8 cellular contexts compared by ENCODE assay signal in the genomic region with DNA sequence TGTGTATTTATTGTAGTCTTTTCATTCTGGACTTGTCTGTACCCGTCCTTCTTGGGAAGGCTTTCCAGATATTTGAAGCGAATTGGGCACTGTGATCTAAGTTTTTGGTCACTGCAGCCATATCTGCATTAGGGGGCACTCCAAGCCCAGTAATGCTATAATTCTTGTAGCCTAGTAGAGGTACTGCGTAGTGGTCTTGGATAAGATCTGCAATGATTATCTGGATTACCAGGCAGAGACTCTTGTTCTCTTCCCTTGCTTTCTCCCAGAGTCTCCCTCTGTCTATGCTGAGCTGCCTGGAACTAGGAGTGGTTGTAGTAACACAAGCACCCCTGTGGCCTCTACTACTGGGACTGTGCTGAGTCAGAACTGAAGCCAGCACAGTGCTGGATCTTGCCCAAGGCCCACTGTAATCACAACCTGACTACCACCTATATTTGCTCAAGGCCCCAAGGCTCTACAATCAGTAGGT. TPM values are rescaled to one million over a fixed set of nuclear protein-coding genes. Genes with fewer than 3 reads are reported as not detected.
A peak's percentile ranks its signal among the peaks of the same experiment; 100 is the strongest.
DNase-seq lines count a peak whose midpoint lies in the region; ATAC-seq lines count a peak whose summit lies in the region.

No MANE protein-coding gene starts in this region.

- no peak overlapping the region for H3K4me3 Mint-ChIP-seq in naive B cell

- H3K27ac Mint-ChIP-seq in naive B cell, result peak overlapping the region in 2 of 6 donors; percentile 14 to 34

- H3K9me3 Mint-ChIP-seq in naive B cell, result peaks cover 0 to 5% (median 0%) of the 10 kb centered on the region in 7 donors

- ATAC-seq in GM19035 (IDR thresholded peaks at IDR 0.05; ENCODE audit: unreplicated experiment) (peak; percentile 71), naive B cell (ENCODE audit: low read depth in 2 of 2) (peak; percentile 48 to 66), HG02678 (IDR thresholded peaks at IDR 0.05; ENCODE audit: unreplicated experiment) (no peak)

- DNase-seq in Ammon's horn (ENCODE audit: low spot score) (peak; percentile 57), SK-N-DZ (ENCODE audit: low spot score) (peak; percentile 70), ecto neural progenitor cell (ENCODE audit: low spot score) (peak; percentile 49), naive B cell (peak; percentile 33), 8988T (no peak), hepatic stellate cell (ENCODE audit: low spot score) (no peak)

- H3K4me1 Mint-ChIP-seq in naive B cell, result peaks cover 0 to 6% (median 2%) of the 10 kb centered on the region in 3 donors

- no peaks in the 10 kb centered on the region for H3K36me3 Mint-ChIP-seq in naive B cell

- H3K27me3 Mint-ChIP-seq in naive B cell, result peaks cover 0 to 6% (median 0%) of the 10 kb centered on the region in 3 donors

RNA-seq across cellular contexts. Expression of gene SLC38A2, which starts 30.0 kb away (rescaled TPM):
- 155 and 160 TPM in 2 replicates for polyA plus RNA-seq in SK-N-DZ (2014; cell fraction: cytosol; rRNA removed)
- polyA plus RNA-seq in SK-N-DZ (2014; cell fraction: nucleus; rRNA removed), result 232 and 278 TPM in 2 replicates
- 10 to 100 TPM; 48.8 to 96.3 (median 63.1) TPM for polyA plus RNA-seq in naive B cell (ENCODE audit: low read depth in 6 of 6)

Comparison
In these comparisons a context has a peak if more than half of its experiments do, and no peak if none do; other contexts are left out.
1. DNase-seq: peak in Ammon's horn (single experiment), SK-N-DZ (single experiment), ecto neural progenitor cell (single experiment) and naive B cell (single experiment); none in 8988T (single experiment) and hepatic stellate cell (single experiment).